Comparison of ENCODE assay signal across 1 cellular context in genomic region chrX:103212749-103213457, GRCh38.
TF ChIP-seq lines count a peak whose summit lies in the region.

No MANE protein-coding gene starts in this region.

TF ChIP-seq in HepG2, 621 proteins besides CTCF, POLR2A, EP300 and RAD21:
- TF ChIP-seq ZFY (CRISPR knock-in tag; IDR thresholded peaks at IDR 0.05), result no peak
- TF ChIP-seq ARNT (IDR thresholded peaks at IDR 0.05), result no peak
- TF ChIP-seq ZNF362 (CRISPR knock-in tag; IDR thresholded peaks at IDR 0.05; ENCODE audit: borderline replicate concordance), result no peak
- peak; percentile 49; the same call in 1 of the 2 replicates for TF ChIP-seq ZNF441 (CRISPR knock-in tag; IDR thresholded peaks at IDR 0.05; ENCODE audit: borderline replicate concordance)
